In the genomic region with DNA sequence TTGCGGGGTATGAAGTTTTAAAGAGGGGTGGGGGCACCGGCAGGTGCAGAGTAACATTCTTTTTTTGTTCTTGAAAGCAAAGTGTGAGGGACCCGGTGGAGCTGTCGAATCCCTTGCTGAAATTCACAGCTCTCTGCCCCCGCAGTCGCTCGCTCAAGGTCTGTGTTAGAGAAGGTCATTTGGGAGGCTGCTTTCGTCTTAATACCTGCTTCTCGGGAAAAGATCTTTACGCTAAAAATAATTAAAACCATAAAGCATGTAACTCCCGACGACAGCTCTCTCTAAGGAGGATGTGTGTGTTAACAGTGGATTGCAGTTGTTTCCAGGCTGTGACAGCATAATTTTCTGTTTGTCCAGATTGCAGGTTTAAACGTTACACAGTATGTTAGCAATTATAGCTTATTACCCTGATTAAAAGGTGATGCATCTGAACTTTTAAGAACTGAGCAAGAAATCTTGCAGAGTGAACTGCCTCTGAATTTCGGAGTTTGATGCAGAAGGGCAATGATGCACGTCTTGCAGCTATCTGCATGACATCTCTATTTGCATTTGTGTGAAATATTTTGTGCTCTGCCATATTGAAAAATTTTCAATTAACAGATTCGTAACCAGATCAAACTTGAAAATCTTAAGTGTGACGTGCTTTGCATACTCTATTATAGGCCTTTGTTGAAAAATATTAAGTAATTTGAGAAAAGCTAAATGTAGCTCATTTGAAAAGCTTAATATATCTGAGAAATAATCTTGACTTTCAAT, we compare ENCODE assay signal across 9 cellular contexts. TPM values are rescaled to one million over a fixed set of nuclear protein-coding genes. Genes with fewer than 3 reads are reported as not detected.
DNase-seq lines count a peak whose midpoint lies in the region; ATAC-seq, FAIRE-seq and TF ChIP-seq lines count a peak whose summit lies in the region.
"Had no signal": no experiment of that assay in that cellular context is flagged by ENCODE, and none has a peak within 500 bp of the region (broad histone marks: within the 10 kb centered on the region; RNA-seq: fewer than 3 reads in every experiment).

No MANE protein-coding gene starts in this region.

- H3K9ac ChIP-seq in endothelial cell of umbilical vein (replicated peaks; ENCODE audit: extremely low read depth, insufficient read depth, low read length): no peak overlapping the region

- no peaks in the 10 kb centered on the region for H3K36me3 Mint-ChIP-seq in progenitor cell of endocrine pancreas (ENCODE audit: insufficient read depth)

- peak overlapping the region in 2 of 3 experiments; percentile 31 to 58 for H3K4me3 ChIP-seq in endothelial cell of umbilical vein (replicated peaks in 1 of 3; ENCODE audit: insufficient read depth in 1 of 3, low read depth in 1 of 3, low read length in 3 of 3)
- H3K4me3 ChIP-seq in Peyer's patch: peak overlapping the region in 2 of 4 donors; percentile 31 to 57

- in situ Hi-C loops in GM13977 (cut with MboI; ENCODE audit: low pct_unique_long_range_greater_than_20kb, low sequenced_read_pairs, unreplicated experiment): no loop called here

- POLR2A ChIA-PET in endothelial cell of umbilical vein (lab: Charles Lee): no interaction called here

- DNase-seq in GM13977 (ENCODE audit: low spot score) (peak; percentile 31), NCI-H69 (lab: John Stamatoyannopoulos, UW) (peak; percentile 62), endothelial cell of umbilical vein (ENCODE audit: low read depth, low spot score) (no peak), progenitor cell of endocrine pancreas (ENCODE audit: low spot score, unreplicated experiment) (no peak), Peyer's patch (no peak), NOMO-1 treated with DMSO at 0.1 percent for 48 hours (lab: John Stamatoyannopoulos, UW; ENCODE audit: unreplicated experiment) (no peak), NCI-H128 (lab: John Stamatoyannopoulos, UW; ENCODE audit: unreplicated experiment) (no peak)
- DNase-seq: MV-4-11 had no signal

- no peak for ATAC-seq in GM19324 (IDR thresholded peaks at IDR 0.05; ENCODE audit: low FRiP score, unreplicated experiment)

- peaks cover 9% of the 10 kb centered on the region for H3K4me1 Mint-ChIP-seq in progenitor cell of endocrine pancreas (ENCODE audit: low read depth)

- no peak for TF ChIP-seq CTCF in GM13977 (IDR thresholded peaks at IDR 0.05; ENCODE audit: extremely low read depth, insufficient read depth, missing control alignments)
- no peak for TF ChIP-seq CTCF in endothelial cell of umbilical vein (IDR thresholded peaks at IDR 0.05; ENCODE audit: extremely low read depth in 1 of 2, insufficient read depth in 1 of 2, low read depth in 1 of 2, low read length in 2 of 2)
- no peak for TF ChIP-seq CTCF in progenitor cell of endocrine pancreas (IDR thresholded peaks at IDR 0.05; ENCODE audit: unreplicated experiment)
- no peak for TF ChIP-seq CTCF in Peyer's patch (IDR thresholded peaks at IDR 0.05)

- no peaks in the 10 kb centered on the region for H3K9me3 Mint-ChIP-seq in progenitor cell of endocrine pancreas (ENCODE audit: low read depth)

- peak overlapping the region; percentile 86 for H3K4me3 Mint-ChIP-seq in progenitor cell of endocrine pancreas (ENCODE audit: low read depth)

- no peaks in the 10 kb centered on the region for H3K4me1 ChIP-seq in endothelial cell of umbilical vein (ENCODE audit: control insufficient read depth, extremely low read depth, insufficient read depth, low read length)
- peaks cover 0 to 17% (median 3%) of the 10 kb centered on the region in 4 donors for H3K4me1 ChIP-seq in Peyer's patch

- H3K9me3 ChIP-seq in endothelial cell of umbilical vein (replicated peaks; ENCODE audit: control insufficient read depth, insufficient read depth, low read length) (no peaks in the 10 kb centered on the region), Peyer's patch (no peaks in the 10 kb centered on the region)

- no peak for FAIRE-seq in endothelial cell of umbilical vein (lab: Jason Lieb, UNC)

- peak overlapping the region; percentile 85 for H3K27ac Mint-ChIP-seq in progenitor cell of endocrine pancreas

- H3K27ac ChIP-seq in endothelial cell of umbilical vein (ENCODE audit: insufficient read depth, low read depth, low read length) (no peak overlapping the region), Peyer's patch (no peak overlapping the region)

- no peaks in the 10 kb centered on the region for H3K9me1 ChIP-seq in endothelial cell of umbilical vein (replicated peaks; ENCODE audit: control insufficient read depth, extremely low read depth, insufficient read depth, low read length)

- dilution Hi-C loops in endothelial cell of umbilical vein (cut with MboI; ENCODE audit: extremely low pct_ligation_motif_present, low sequenced_read_pairs): no loop called here

- CTCF ChIA-PET in endothelial cell of umbilical vein (lab: Charles Lee): no interaction called here

- H3K27me3 ChIP-seq in endothelial cell of umbilical vein (ENCODE audit: control insufficient read depth in 2 of 2, insufficient read depth in 2 of 2, low read length in 2 of 2) (peaks cover 32 to 39% of the 10 kb centered on the region in 2 experiments), Peyer's patch (peaks cover 0 to 24% of the 10 kb centered on the region in 2 donors)

- no peaks in the 10 kb centered on the region for H3K79me2 ChIP-seq in endothelial cell of umbilical vein (ENCODE audit: control insufficient read depth, insufficient read depth, low read length)

- TF ChIP-seq POLR2A in endothelial cell of umbilical vein (IDR thresholded peaks at IDR 0.05; ENCODE audit: low read depth, low read length) (no peak), Peyer's patch (IDR thresholded peaks at IDR 0.05) (no peak)

- intact Hi-C loops in endothelial cell of umbilical vein (cut with micrococcal nuclease): no loop called here

- peaks cover 31% of the 10 kb centered on the region for H3K27me3 Mint-ChIP-seq in progenitor cell of endocrine pancreas

- no peaks in the 10 kb centered on the region for H3K36me3 ChIP-seq in endothelial cell of umbilical vein (ENCODE audit: control insufficient read depth in 2 of 2, extremely low read depth in 1 of 2, insufficient read depth in 2 of 2, low read length in 2 of 2)
- H3K36me3 ChIP-seq in Peyer's patch: no peaks in the 10 kb centered on the region

- no TSS peak for BruUV-seq in endothelial cell of umbilical vein (replicated peaks; lab: Mats Ljungman, UMichigan)

- H3K4me2 ChIP-seq in endothelial cell of umbilical vein (ENCODE audit: insufficient read depth, low read length): peak overlapping the region; percentile 59

- H2AFZ ChIP-seq in endothelial cell of umbilical vein (ENCODE audit: low read depth, low read length): peak overlapping the region; percentile 71

- no peaks in the 10 kb centered on the region for H4K20me1 ChIP-seq in endothelial cell of umbilical vein (replicated peaks; ENCODE audit: control insufficient read depth, extremely low read depth, insufficient read depth, low read length)

TF ChIP-seq in endothelial cell of umbilical vein, 7 proteins besides CTCF, POLR2A, EP300 and RAD21:
- no peak for TF ChIP-seq FOS (IDR thresholded peaks at IDR 0.05; ENCODE audit: borderline replicate concordance, insufficient read depth, low read length)
- no peak for TF ChIP-seq MYC (IDR thresholded peaks at IDR 0.05; ENCODE audit: low read depth, low read length)
- no peak for TF ChIP-seq EZH2 (IDR thresholded peaks at IDR 0.05; ENCODE audit: borderline replicate concordance, low read depth, low read length, severe bottlenecking)
- TF ChIP-seq, protein P1, sequence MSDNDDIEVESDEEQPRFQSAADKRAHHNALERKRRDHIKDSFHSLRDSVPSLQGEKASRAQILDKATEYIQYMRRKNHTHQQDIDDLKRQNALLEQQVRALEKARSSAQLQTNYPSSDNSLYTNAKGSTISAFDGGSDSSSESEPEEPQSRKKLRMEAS (IDR thresholded peaks at IDR 0.05; ENCODE audit: insufficient read depth, insufficient read length): no peak
- no peak for TF ChIP-seq POLR2AphosphoS5 (IDR thresholded peaks at IDR 0.05; ENCODE audit: insufficient read depth, low read depth, low read length)
- TF ChIP-seq GATA2 (IDR thresholded peaks at IDR 0.05; ENCODE audit: insufficient read depth, insufficient read length, low read depth, low read length): no peak
- no peak for TF ChIP-seq JUN (IDR thresholded peaks at IDR 0.05; ENCODE audit: borderline replicate concordance, insufficient read depth, insufficient read length, low read depth)

RNA-seq across cellular contexts. Expression of a gene that starts 1.0 kb away (rescaled TPM):
- 8.8 and 9.2 TPM in 2 replicates for total RNA-seq in endothelial cell of umbilical vein
- 5.7 and 7.2 TPM in 2 replicates for polyA plus RNA-seq in endothelial cell of umbilical vein
- 4.7 and 5.3 TPM in 2 replicates for polyA plus RNA-seq in endothelial cell of umbilical vein (2011; cell fraction: cytosol; rRNA removed)
- polyA plus RNA-seq in endothelial cell of umbilical vein (2011; cell fraction: nucleus; rRNA removed): 30.1 and 35.1 TPM in 2 replicates
- polyA plus RNA-seq in endothelial cell of umbilical vein (2012): 5.8 and 8.9 TPM in 2 replicates
- polyA minus RNA-seq in endothelial cell of umbilical vein: 38.9 and 42.0 TPM in 2 replicates
- polyA minus RNA-seq in endothelial cell of umbilical vein (2011; cell fraction: cytosol; rRNA and poly(A)+ RNA removed): 1.7 TPM
- polyA minus RNA-seq in endothelial cell of umbilical vein (2011; cell fraction: nucleus; rRNA and poly(A)+ RNA removed): 54.1 and 82.0 TPM in 2 replicates
- total RNA-seq in progenitor cell of endocrine pancreas: 8.6 and 11.9 TPM in 2 replicates
- total RNA-seq in Peyer's patch: 10 to 100 TPM in 1 of 4 donors, 1 to 10 TPM in 3; 2.8 to 73.4 (median 6.9) TPM

Comparison
In these comparisons a context has a peak if more than half of its experiments do, and no peak if none do; other contexts are left out.
1. DNase-seq: peak in GM13977 (single experiment) and NCI-H69 (single experiment); none in endothelial cell of umbilical vein (single experiment), progenitor cell of endocrine pancreas (single experiment), Peyer's patch (0 of 3), NOMO-1 treated with DMSO at 0.1 percent for 48 hours (single experiment) and NCI-H128 (single experiment).